ENCODE assay signal across 1 cellular context in the genomic region with DNA sequence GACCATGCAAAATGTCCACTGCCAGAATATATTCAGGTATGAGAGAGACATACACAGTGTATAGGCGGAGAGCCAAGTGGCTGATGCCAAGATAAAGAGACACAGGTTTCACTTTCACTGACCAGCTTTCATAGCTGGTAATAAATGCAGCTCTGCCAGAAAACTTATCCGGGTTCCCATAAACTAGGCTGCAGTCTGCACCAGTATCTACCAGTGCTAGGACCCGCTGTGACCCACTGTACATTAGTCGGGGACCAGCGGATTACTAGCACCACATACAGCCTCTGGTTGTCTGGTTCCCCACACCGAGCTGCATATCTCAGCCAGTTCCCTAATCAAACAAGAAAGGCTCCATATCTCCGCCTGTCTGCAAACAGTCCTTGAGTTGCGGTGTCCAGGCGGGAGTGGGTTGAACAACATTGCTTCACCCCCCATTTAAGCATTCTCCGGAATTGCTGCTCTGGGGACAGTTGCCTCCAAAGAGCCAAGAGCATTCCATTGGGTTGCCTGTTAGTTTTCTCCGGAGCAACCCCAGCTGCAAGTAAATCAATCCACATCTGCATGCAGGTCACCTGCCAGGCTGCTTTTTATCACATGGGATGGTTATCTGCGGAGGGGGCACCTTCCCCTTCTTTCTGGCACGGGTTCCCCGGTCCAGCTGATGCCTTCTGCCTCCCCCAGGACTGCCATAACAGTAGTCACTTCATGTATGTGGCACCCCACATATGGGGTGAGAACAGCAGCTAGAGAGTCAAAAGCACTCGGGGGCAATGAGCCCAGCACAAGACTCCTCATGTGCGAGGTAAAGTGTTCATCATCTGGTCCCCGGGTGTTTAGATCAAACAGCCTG.
A peak's percentile ranks its signal among the peaks of the same experiment; 100 is the strongest.
TF ChIP-seq lines count a peak whose summit lies in the region.

No MANE protein-coding gene starts in this region.

TF ChIP-seq in HepG2, 621 proteins besides CTCF, POLR2A, EP300 and RAD21 (continued from another document and continues in another):
- TF ChIP-seq ZNF34 (CRISPR knock-in tag; IDR thresholded peaks at IDR 0.05; ENCODE audit: borderline replicate concordance) (0 out of 2 replicates have a peak, but pooled peaks have one; percentile 64), SIN3B (IDR thresholded peaks at IDR 0.05; ENCODE audit: low read length) (no peak), IKZF4 (CRISPR knock-in tag; IDR thresholded peaks at IDR 0.05; ENCODE audit: borderline replicate concordance, low read depth, not compliant biosample characterization) (no peak), ZNF616 (CRISPR knock-in tag; IDR thresholded peaks at IDR 0.05; ENCODE audit: low read depth) (no peak), TBL1XR1 (IDR thresholded peaks at IDR 0.05; ENCODE audit: borderline replicate concordance, low read length, partially characterized antibody) (no peak), MEF2D (CRISPR knock-in tag; IDR thresholded peaks at IDR 0.05) (no peak), MEIS2 (CRISPR knock-in tag; IDR thresholded peaks at IDR 0.05) (no peak), ZNF792 (CRISPR knock-in tag; IDR thresholded peaks at IDR 0.05) (peak; percentile 98), NPAS2 (CRISPR knock-in tag; IDR thresholded peaks at IDR 0.05; ENCODE audit: borderline replicate concordance) (no peak), RBM39 (IDR thresholded peaks at IDR 0.05; ENCODE audit: low read depth, low read length, poor library complexity, severe bottlenecking) (no peak), ZNF292 (CRISPR knock-in tag; IDR thresholded peaks at IDR 0.05; ENCODE audit: borderline replicate concordance, low read depth) (peak; percentile 73; the same call in 1 of the 2 replicates), CEBPB (IDR thresholded peaks at IDR 0.05; ENCODE audit: borderline replicate concordance, low read depth, low read length) (peak; percentile 93), HNRNPH1 (optimal IDR thresholded peaks at IDR 0.05; ENCODE audit: low read depth, low read length) (no peak), XRCC5 (optimal IDR thresholded peaks at IDR 0.05; ENCODE audit: low read length) (peak; percentile 25), NFE2L1 (CRISPR knock-in tag; IDR thresholded peaks at IDR 0.05; ENCODE audit: borderline replicate concordance) (no peak), BRD4 (CRISPR knock-in tag; IDR thresholded peaks at IDR 0.05) (no peak), RCOR2 (CRISPR knock-in tag; IDR thresholded peaks at IDR 0.05) (peak; percentile 77), MTA1 (CRISPR knock-in tag; IDR thresholded peaks at IDR 0.05; ENCODE audit: borderline replicate concordance) (0 out of 2 replicates have a peak, but pooled peaks have one; percentile 66), ZNF44 (CRISPR knock-in tag; IDR thresholded peaks at IDR 0.05) (no peak; the same call in 1 of the 2 replicates), ZMYM4 (CRISPR knock-in tag; IDR thresholded peaks at IDR 0.05) (peak; percentile 88), ZNF773 (CRISPR knock-in tag; IDR thresholded peaks at IDR 0.05; ENCODE audit: borderline replicate concordance) (no peak), NFKBIZ (CRISPR knock-in tag; IDR thresholded peaks at IDR 0.05) (no peak), ZNF326 (CRISPR knock-in tag; IDR thresholded peaks at IDR 0.05; ENCODE audit: borderline replicate concordance) (no peak), ZNF614 (CRISPR knock-in tag; IDR thresholded peaks at IDR 0.05; ENCODE audit: borderline replicate concordance) (peak; percentile 77; the same call in 1 of the 2 replicates)
- TF ChIP-seq, protein P1, sequence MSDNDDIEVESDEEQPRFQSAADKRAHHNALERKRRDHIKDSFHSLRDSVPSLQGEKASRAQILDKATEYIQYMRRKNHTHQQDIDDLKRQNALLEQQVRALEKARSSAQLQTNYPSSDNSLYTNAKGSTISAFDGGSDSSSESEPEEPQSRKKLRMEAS (IDR thresholded peaks at IDR 0.05) = peak; percentile 67
- TF ChIP-seq, protein P2, sequence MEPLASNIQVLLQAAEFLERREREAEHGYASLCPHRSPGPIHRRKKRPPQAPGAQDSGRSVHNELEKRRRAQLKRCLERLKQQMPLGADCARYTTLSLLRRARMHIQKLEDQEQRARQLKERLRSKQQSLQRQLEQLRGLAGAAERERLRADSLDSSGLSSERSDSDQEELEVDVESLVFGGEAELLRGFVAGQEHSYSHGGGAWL (CRISPR knock-in tag; IDR thresholded peaks at IDR 0.05) = 0 out of 2 replicates have a peak, but pooled peaks have one; percentile 46
- TF ChIP-seq, protein P3, sequence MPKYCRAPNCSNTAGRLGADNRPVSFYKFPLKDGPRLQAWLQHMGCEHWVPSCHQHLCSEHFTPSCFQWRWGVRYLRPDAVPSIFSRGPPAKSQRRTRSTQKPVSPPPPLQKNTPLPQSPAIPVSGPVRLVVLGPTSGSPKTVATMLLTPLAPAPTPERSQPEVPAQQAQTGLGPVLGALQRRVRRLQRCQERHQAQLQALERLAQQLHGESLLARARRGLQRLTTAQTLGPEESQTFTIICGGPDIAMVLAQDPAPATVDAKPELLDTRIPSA (CRISPR knock-in tag; IDR thresholded peaks at IDR 0.05; ENCODE audit: borderline replicate concordance) = no peak
- TF ChIP-seq, protein P4, sequence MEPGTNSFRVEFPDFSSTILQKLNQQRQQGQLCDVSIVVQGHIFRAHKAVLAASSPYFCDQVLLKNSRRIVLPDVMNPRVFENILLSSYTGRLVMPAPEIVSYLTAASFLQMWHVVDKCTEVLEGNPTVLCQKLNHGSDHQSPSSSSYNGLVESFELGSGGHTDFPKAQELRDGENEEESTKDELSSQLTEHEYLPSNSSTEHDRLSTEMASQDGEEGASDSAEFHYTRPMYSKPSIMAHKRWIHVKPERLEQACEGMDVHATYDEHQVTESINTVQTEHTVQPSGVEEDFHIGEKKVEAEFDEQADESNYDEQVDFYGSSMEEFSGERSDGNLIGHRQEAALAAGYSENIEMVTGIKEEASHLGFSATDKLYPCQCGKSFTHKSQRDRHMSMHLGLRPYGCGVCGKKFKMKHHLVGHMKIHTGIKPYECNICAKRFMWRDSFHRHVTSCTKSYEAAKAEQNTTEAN (CRISPR knock-in tag; conservative IDR thresholded peaks at IDR 0.05) = no peak
- TF ChIP-seq, protein P5, sequence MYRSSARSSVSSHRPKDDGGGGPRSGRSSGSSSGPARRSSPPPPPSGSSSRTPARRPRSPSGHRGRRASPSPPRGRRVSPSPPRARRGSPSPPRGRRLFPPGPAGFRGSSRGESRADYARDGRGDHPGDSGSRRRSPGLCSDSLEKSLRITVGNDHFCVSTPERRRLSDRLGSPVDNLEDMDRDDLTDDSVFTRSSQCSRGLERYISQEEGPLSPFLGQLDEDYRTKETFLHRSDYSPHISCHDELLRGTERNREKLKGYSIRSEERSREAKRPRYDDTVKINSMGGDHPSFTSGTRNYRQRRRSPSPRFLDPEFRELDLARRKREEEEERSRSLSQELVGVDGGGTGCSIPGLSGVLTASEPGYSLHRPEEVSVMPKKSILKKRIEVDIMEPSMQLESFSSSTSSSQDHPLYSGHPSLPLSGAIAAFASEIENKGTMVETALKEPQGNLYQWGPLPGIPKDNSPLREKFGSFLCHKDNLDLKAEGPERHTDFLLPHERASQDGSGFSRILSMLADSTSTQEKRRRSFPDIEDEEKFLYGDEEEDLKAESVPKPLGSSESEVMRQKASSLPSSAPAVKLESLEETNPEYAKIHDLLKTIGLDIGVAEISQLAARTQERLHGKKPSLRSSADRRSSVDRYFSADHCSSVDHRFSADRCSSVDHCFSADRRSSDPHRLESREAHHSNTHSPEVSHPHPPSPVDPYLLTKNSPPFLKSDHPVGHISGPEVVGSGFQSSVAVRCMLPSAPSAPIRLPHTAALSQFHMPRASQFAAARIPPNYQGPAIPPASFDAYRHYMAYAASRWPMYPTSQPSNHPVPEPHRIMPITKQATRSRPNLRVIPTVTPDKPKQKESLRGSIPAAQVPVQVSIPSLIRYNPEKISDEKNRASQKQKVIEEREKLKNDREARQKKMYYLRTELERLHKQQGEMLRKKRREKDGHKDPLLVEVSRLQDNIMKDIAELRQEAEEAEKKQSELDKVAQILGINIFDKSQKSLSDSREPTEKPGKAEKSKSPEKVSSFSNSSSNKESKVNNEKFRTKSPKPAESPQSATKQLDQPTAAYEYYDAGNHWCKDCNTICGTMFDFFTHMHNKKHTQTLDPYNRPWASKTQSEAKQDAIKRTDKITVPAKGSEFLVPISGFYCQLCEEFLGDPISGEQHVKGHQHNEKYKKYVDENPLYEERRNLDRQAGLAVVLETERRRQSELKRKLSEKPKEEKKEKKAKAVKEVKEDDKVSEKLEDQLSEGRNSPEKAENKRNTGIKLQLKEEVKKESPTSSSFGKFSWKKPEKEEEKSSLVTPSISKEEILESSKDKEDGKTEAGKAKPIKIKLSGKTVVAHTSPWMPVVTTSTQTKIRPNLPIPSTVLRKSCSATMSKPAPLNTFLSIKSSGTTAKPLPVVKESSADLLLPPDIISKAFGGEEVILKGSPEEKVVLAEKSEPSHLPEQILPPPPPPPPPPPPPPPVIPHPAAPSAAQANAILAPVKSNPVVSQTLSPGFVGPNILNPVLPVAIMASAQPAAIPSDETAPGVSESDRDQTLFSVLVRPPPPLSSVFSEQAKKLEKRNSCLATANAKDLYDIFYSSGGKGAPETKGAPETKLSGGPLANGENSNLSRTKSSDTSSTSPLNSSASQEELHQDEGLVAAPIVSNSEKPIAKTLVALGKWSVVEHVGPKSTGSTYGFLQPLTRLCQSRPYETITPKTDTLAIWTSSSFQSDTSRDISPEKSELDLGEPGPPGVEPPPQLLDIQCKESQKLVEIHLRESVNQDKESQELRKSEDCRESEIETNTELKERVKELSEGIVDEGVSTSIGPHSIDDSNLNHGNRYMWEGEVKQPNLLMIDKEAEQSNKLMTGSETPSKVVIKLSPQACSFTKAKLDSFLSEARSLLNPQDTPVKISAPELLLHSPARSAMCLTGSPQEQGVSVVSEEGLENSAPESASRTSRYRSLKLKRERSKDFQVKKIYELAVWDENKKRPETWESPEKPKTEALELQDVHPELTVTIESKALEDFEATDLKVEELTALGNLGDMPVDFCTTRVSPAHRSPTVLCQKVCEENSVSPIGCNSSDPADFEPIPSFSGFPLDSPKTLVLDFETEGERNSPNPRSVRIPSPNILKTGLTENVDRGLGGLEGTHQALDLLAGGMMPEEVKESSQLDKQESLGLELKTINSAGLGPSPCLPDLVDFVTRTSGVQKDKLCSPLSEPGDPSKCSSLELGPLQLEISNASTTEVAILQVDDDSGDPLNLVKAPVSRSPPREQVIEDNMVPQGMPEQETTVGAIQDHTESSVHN (CRISPR knock-in tag; IDR thresholded peaks at IDR 0.05) = no peak
- TF ChIP-seq, protein P6, sequence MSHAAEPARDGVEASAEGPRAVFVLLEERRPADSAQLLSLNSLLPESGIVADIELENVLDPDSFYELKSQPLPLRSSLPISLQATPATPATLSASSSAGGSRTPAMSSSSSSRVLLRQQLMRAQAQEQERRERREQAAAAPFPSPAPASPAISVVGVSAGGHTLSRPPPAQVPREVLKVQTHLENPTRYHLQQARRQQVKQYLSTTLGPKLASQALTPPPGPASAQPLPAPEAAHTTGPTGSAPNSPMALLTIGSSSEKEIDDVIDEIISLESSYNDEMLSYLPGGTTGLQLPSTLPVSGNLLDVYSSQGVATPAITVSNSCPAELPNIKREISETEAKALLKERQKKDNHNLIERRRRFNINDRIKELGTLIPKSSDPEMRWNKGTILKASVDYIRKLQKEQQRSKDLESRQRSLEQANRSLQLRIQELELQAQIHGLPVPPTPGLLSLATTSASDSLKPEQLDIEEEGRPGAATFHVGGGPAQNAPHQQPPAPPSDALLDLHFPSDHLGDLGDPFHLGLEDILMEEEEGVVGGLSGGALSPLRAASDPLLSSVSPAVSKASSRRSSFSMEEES (CRISPR knock-in tag; IDR thresholded peaks at IDR 0.05) = peak; percentile 51; the same call in 1 of the 2 replicates
- TF ChIP-seq, protein P7, sequence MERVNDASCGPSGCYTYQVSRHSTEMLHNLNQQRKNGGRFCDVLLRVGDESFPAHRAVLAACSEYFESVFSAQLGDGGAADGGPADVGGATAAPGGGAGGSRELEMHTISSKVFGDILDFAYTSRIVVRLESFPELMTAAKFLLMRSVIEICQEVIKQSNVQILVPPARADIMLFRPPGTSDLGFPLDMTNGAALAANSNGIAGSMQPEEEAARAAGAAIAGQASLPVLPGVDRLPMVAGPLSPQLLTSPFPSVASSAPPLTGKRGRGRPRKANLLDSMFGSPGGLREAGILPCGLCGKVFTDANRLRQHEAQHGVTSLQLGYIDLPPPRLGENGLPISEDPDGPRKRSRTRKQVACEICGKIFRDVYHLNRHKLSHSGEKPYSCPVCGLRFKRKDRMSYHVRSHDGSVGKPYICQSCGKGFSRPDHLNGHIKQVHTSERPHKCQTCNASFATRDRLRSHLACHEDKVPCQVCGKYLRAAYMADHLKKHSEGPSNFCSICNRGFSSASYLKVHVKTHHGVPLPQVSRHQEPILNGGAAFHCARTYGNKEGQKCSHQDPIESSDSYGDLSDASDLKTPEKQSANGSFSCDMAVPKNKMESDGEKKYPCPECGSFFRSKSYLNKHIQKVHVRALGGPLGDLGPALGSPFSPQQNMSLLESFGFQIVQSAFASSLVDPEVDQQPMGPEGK (CRISPR knock-in tag; IDR thresholded peaks at IDR 0.05) = peak; percentile 97
- TF ChIP-seq, protein P8, sequence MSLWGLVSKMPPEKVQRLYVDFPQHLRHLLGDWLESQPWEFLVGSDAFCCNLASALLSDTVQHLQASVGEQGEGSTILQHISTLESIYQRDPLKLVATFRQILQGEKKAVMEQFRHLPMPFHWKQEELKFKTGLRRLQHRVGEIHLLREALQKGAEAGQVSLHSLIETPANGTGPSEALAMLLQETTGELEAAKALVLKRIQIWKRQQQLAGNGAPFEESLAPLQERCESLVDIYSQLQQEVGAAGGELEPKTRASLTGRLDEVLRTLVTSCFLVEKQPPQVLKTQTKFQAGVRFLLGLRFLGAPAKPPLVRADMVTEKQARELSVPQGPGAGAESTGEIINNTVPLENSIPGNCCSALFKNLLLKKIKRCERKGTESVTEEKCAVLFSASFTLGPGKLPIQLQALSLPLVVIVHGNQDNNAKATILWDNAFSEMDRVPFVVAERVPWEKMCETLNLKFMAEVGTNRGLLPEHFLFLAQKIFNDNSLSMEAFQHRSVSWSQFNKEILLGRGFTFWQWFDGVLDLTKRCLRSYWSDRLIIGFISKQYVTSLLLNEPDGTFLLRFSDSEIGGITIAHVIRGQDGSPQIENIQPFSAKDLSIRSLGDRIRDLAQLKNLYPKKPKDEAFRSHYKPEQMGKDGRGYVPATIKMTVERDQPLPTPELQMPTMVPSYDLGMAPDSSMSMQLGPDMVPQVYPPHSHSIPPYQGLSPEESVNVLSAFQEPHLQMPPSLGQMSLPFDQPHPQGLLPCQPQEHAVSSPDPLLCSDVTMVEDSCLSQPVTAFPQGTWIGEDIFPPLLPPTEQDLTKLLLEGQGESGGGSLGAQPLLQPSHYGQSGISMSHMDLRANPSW (CRISPR knock-in tag; IDR thresholded peaks at IDR 0.05; ENCODE audit: borderline replicate concordance) = 0 out of 2 replicates have a peak, but pooled peaks have one; percentile 51
- TF ChIP-seq, protein P9, sequence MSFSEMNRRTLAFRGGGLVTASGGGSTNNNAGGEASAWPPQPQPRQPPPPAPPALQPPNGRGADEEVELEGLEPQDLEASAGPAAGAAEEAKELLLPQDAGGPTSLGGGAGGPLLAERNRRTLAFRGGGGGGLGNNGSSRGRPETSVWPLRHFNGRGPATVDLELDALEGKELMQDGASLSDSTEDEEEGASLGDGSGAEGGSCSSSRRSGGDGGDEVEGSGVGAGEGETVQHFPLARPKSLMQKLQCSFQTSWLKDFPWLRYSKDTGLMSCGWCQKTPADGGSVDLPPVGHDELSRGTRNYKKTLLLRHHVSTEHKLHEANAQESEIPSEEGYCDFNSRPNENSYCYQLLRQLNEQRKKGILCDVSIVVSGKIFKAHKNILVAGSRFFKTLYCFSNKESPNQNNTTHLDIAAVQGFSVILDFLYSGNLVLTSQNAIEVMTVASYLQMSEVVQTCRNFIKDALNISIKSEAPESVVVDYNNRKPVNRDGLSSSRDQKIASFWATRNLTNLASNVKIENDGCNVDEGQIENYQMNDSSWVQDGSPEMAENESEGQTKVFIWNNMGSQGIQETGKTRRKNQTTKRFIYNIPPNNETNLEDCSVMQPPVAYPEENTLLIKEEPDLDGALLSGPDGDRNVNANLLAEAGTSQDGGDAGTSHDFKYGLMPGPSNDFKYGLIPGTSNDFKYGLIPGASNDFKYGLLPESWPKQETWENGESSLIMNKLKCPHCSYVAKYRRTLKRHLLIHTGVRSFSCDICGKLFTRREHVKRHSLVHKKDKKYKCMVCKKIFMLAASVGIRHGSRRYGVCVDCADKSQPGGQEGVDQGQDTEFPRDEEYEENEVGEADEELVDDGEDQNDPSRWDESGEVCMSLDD (CRISPR knock-in tag; IDR thresholded peaks at IDR 0.05; ENCODE audit: borderline replicate concordance) = no peak
